8 cellular contexts compared by ENCODE assay signal in genomic region chr7:94620703-94621118, GRCh38. TPM values are rescaled to one million over a fixed set of nuclear protein-coding genes. Genes with fewer than 3 reads are reported as not detected.
A peak's percentile ranks its signal among the peaks of the same experiment; 100 is the strongest.
DNase-seq lines count a peak whose midpoint lies in the region; ATAC-seq, FAIRE-seq and TF ChIP-seq lines count a peak whose summit lies in the region.

No MANE protein-coding gene starts in this region.

- H3K9me3 ChIP-seq in SU-DHL-6 (ENCODE audit: insufficient read depth, low read length) (no peaks in the 10 kb centered on the region), HepG2 (ENCODE audit: low read length) (no peaks in the 10 kb centered on the region)

- H3K9ac ChIP-seq in SU-DHL-6 (ENCODE audit: low read length) (no peak overlapping the region), HepG2 (ENCODE audit: insufficient read depth, low read depth, low read length) (no peak overlapping the region)

- POLR2A ChIA-PET in HepG2 (lab: Yijun Ruan, JAX) = interaction anchor here (0.6 to 2.8 kb wide), 9 partner anchors 12 to 81 kb away, joined by 3 to 36 read pairs (median 4); partner anchors contain the start of gene SGCE

- H3K36me3 Mint-ChIP-seq in progenitor cell of endocrine pancreas (ENCODE audit: insufficient read depth) = peaks cover 5% of the 10 kb centered on the region

- H3K27ac Mint-ChIP-seq in progenitor cell of endocrine pancreas = no peak overlapping the region

- no peak overlapping the region for H3K4me3 ChIP-seq in SU-DHL-6 (ENCODE audit: insufficient read depth, low read length, poor library complexity, severe bottlenecking)
- no peak overlapping the region for H3K4me3 ChIP-seq in bronchial epithelial cell (ENCODE audit: low read depth, low read length)
- no peak overlapping the region for H3K4me3 ChIP-seq in HepG2 (replicated peaks in 1 of 3; ENCODE audit: insufficient read depth in 1 of 3, low read depth in 2 of 3, low read length in 3 of 3)

- H3K4me2 ChIP-seq in SU-DHL-6 (ENCODE audit: low read depth, low read length, poor library complexity, severe bottlenecking) (peak overlapping the region; percentile 2), HepG2 (ENCODE audit: low read depth, low read length) (no peak overlapping the region)

- WGBS in HepG2 (ENCODE audit: low lambda C conversion rate) = 79% methylated on average over 2 of the region's 2 CpGs

- H3K27ac ChIP-seq in SU-DHL-6 (ENCODE audit: low read depth, low read length) (no peak overlapping the region), HepG2 (ENCODE audit: extremely low read length, insufficient read depth, low read length) (peak overlapping the region; percentile 30)

- H2AFZ ChIP-seq in SU-DHL-6 (ENCODE audit: low read depth, low read length, severe bottlenecking) (no peak overlapping the region), HepG2 (ENCODE audit: low read length) (no peak overlapping the region)

- no TSS peak for BruUV-seq in HepG2 (replicated peaks; lab: Mats Ljungman, UMichigan)

- peaks cover 6% of the 10 kb centered on the region for H3K4me1 Mint-ChIP-seq in progenitor cell of endocrine pancreas (ENCODE audit: low read depth)

- peaks cover 5% of the 10 kb centered on the region; the same call in 1 of the 2 replicates for H3F3A ChIP-seq in SU-DHL-6 (ENCODE audit: insufficient read depth)

- CTCF ChIA-PET in HepG2 (lab: Yijun Ruan, JAX; ENCODE audit: low intra/inter-chr PET ratio, low total read pairs) = no interaction called here

- ATAC-seq in GM21390 (IDR thresholded peaks at IDR 0.05; ENCODE audit: unreplicated experiment) = peak; percentile 98
- ATAC-seq in HG03571 (IDR thresholded peaks at IDR 0.05; ENCODE audit: unreplicated experiment) = peak; percentile 97
- peak; percentile 94 for ATAC-seq in HepG2

- H3K4me1 ChIP-seq in HepG2 (ENCODE audit: insufficient read depth, low read length) = peaks cover 48% of the 10 kb centered on the region

- H3K9me2 ChIP-seq in SU-DHL-6 (replicated peaks; ENCODE audit: insufficient read depth, low read length) = no peaks in the 10 kb centered on the region

- TF ChIP-seq EP300 in HepG2 (IDR thresholded peaks at IDR 0.05; ENCODE audit: low read depth in 2 of 2, low read length in 2 of 2) (peak in 1 of 2 experiments; percentile 61; a peak in 1 of 4 replicates), HepG2 (CRISPR knock-in tag; IDR thresholded peaks at IDR 0.05; ENCODE audit: borderline replicate concordance) (no peak)

- H3K27me3 Mint-ChIP-seq in progenitor cell of endocrine pancreas = no peaks in the 10 kb centered on the region

- TF ChIP-seq CTCF in SU-DHL-6 (IDR thresholded peaks at IDR 0.05; ENCODE audit: insufficient read depth, low read length, poor library complexity, severe bottlenecking) (no peak), bronchial epithelial cell (IDR thresholded peaks at IDR 0.05; ENCODE audit: insufficient read depth, low read length, severe bottlenecking) (no peak), HepG2 (CRISPR knock-in tag; IDR thresholded peaks at IDR 0.05) (no peak), progenitor cell of endocrine pancreas (IDR thresholded peaks at IDR 0.05; ENCODE audit: unreplicated experiment) (no peak)

- intact Hi-C loops in HepG2 (cut with micrococcal nuclease; ENCODE audit: unreplicated experiment) = loop anchor here (1.0 to 5.0 kb wide), 3 partner anchors 35 to 82 kb away; no protein-coding TSS in a partner anchor

- TF ChIP-seq RAD21 in HepG2 (CRISPR knock-in tag; IDR thresholded peaks at IDR 0.05) = no peak

- H3K36me3 ChIP-seq in SU-DHL-6 (ENCODE audit: low read length) (peaks cover 5% of the 10 kb centered on the region; the same call in 1 of the 2 replicates), bronchial epithelial cell (ENCODE audit: control insufficient read depth, insufficient read depth, low read length) (no peaks in the 10 kb centered on the region), HepG2 (replicated peaks in 1 of 2; ENCODE audit: control insufficient read depth in 1 of 2, insufficient read depth in 2 of 2, low read length in 2 of 2) (peaks cover 0 to 1% of the 10 kb centered on the region in 2 experiments; a peak in 3 of 5 replicates)

- peak; percentile 55 for FAIRE-seq in bronchial epithelial cell (lab: Jason Lieb, UNC)
- FAIRE-seq in HepG2 (lab: Jason Lieb, UNC) = no peak

- TF ChIP-seq POLR2A in HepG2 (IDR thresholded peaks at IDR 0.05; ENCODE audit: insufficient read depth in 1 of 2, low read depth in 2 of 2, low read length in 2 of 2) = no peak

- H3K9me3 Mint-ChIP-seq in progenitor cell of endocrine pancreas (ENCODE audit: low read depth) = no peaks in the 10 kb centered on the region

- no peaks in the 10 kb centered on the region for H4K20me1 ChIP-seq in SU-DHL-6 (ENCODE audit: low read depth, low read length)
- H4K20me1 ChIP-seq in HepG2 (ENCODE audit: insufficient read depth, low read length) = no peaks in the 10 kb centered on the region

- DNase-seq in EL (peak; percentile 97), bronchial epithelial cell (ENCODE audit: low read depth) (peak; percentile 95), HepG2 (ENCODE audit: low spot score) (peak; percentile 82), progenitor cell of endocrine pancreas (ENCODE audit: low spot score, unreplicated experiment) (no peak)
- DNase-seq in stimulated activated CD8-positive, alpha-beta memory T cell treated with anti-CD3 and anti-CD28 coated beads, Interleukin-2, amount 100 ng/mL, for 48 hours (ENCODE audit: low read depth in 2 of 2) = peak; percentile 37 to 43

- H3K27me3 ChIP-seq in SU-DHL-6 (ENCODE audit: low read length) = no peaks in the 10 kb centered on the region
- H3K27me3 ChIP-seq in bronchial epithelial cell (ENCODE audit: control insufficient read depth, insufficient read depth, low read length) = no peaks in the 10 kb centered on the region
- no peaks in the 10 kb centered on the region for H3K27me3 ChIP-seq in HepG2 (ENCODE audit: control insufficient read depth in 1 of 2, insufficient read depth in 2 of 2, low read length in 2 of 2)

- no peak overlapping the region for H3K4me3 Mint-ChIP-seq in progenitor cell of endocrine pancreas (ENCODE audit: low read depth)

- no peaks in the 10 kb centered on the region for H3K79me2 ChIP-seq in SU-DHL-6 (ENCODE audit: insufficient read depth, low read length)
- peaks cover 2% of the 10 kb centered on the region for H3K79me2 ChIP-seq in HepG2 (ENCODE audit: insufficient read depth, low read length)

- in situ Hi-C loops in HepG2 (cut with HindIII; ENCODE audit: extremely low pct_ligation_motif_present, low pct_unique_long_range_greater_than_20kb) = no loop called here

TF ChIP-seq in HepG2, 621 proteins besides CTCF, POLR2A, EP300 and RAD21 (continues in another document):
- TF ChIP-seq BRD4 (CRISPR knock-in tag; IDR thresholded peaks at IDR 0.05) = no peak
- no peak for TF ChIP-seq ZBTB8A (CRISPR knock-in tag; IDR thresholded peaks at IDR 0.05; ENCODE audit: borderline replicate concordance, low read depth)
- TF ChIP-seq ZMYM4 (CRISPR knock-in tag; IDR thresholded peaks at IDR 0.05) = 0 out of 2 replicates have a peak, but pooled peaks have one; percentile 23
- no peak for TF ChIP-seq ZNF788 (CRISPR knock-in tag; IDR thresholded peaks at IDR 0.05; ENCODE audit: borderline replicate concordance)
- TF ChIP-seq ZBTB38 (CRISPR knock-in tag; IDR thresholded peaks at IDR 0.05) = no peak
- TF ChIP-seq ZMYM3 (CRISPR knock-in tag; IDR thresholded peaks at IDR 0.05) = peak; percentile 21; the same call in 1 of the 2 replicates
- 0 out of 2 replicates have a peak, but pooled peaks have one; percentile 33 for TF ChIP-seq ZBTB43 (CRISPR knock-in tag; conservative IDR thresholded peaks at IDR 0.05)

RNA-seq across cellular contexts. Expression of gene SGCE, which starts 35.2 kb away (rescaled TPM):
- total RNA-seq in bronchial epithelial cell (20.0 and 23.0 TPM in 2 replicates), HepG2 (2016; rRNA removed; fragmentation: Illumina TruSeq; extraction: Trizol) (31.4 and 52.3 TPM in 2 replicates), progenitor cell of endocrine pancreas (35.4 and 49.3 TPM in 2 replicates)
- total RNA-seq in HepG2 (2016; cell fraction: cytosol; rRNA removed; fragmentation: Illumina TruSeq; extraction: Trizol; ENCODE audit: low read depth) = 14.7 and 17.0 TPM in 2 replicates
- total RNA-seq in HepG2 (2016; cell fraction: insoluble cytoplasmic fraction; rRNA removed; fragmentation: Illumina TruSeq; extraction: Trizol) = 30.4 and 54.9 TPM in 2 replicates
- total RNA-seq in HepG2 (2016; cell fraction: membrane; rRNA removed; fragmentation: Illumina TruSeq; extraction: Trizol) = 16.8 and 20.3 TPM in 2 replicates
- 83.5 and 85.0 TPM in 2 replicates for total RNA-seq in HepG2 (2016; cell fraction: nucleus; rRNA removed; fragmentation: Illumina TruSeq; extraction: Trizol)
- polyA plus RNA-seq in HepG2 (2011; rRNA removed) = 62.6 and 71.1 TPM in 2 replicates
- 29.7 and 44.7 TPM in 2 replicates for polyA plus RNA-seq in HepG2 (2011; cell fraction: cytosol; rRNA removed)
- polyA plus RNA-seq in HepG2 (2011; cell fraction: nucleus; rRNA removed) = 29.7 and 30.8 TPM in 2 replicates
- 47.2 and 47.4 TPM in 2 replicates for polyA plus RNA-seq in HepG2 (2012)
- 5.9 and 6.7 TPM in 2 replicates for polyA plus RNA-seq in HepG2 (2016; cell fraction: cytosol; fragmentation: Illumina TruSeq; extraction: Trizol; ENCODE audit: low read depth)
- polyA plus RNA-seq in HepG2 (2016; cell fraction: insoluble cytoplasmic fraction; fragmentation: Illumina TruSeq; extraction: Trizol; ENCODE audit: low read depth) = 32.2 and 33.8 TPM in 2 replicates
- polyA plus RNA-seq in HepG2 (2016; cell fraction: membrane; fragmentation: Illumina TruSeq; extraction: Trizol; ENCODE audit: low read depth) = 9.8 and 11.5 TPM in 2 replicates
- 68.6 and 78.9 TPM in 2 replicates for polyA plus RNA-seq in HepG2 (2016; cell fraction: nucleus; fragmentation: Illumina TruSeq; extraction: Trizol; ENCODE audit: insufficient read depth, low read depth)
- polyA minus RNA-seq in HepG2 (2011; rRNA and poly(A)+ RNA removed; ENCODE audit: low replicate concordance) = 27.3 and 48.1 TPM in 2 replicates
- 21.7 and 23.1 TPM in 2 replicates for polyA minus RNA-seq in HepG2 (2011; cell fraction: cytosol; rRNA and poly(A)+ RNA removed)
- polyA minus RNA-seq in HepG2 (2011; cell fraction: nucleus; rRNA and poly(A)+ RNA removed) = 186 and 198 TPM in 2 replicates
